2 cellular contexts compared by ENCODE assay signal in the genomic region with DNA sequence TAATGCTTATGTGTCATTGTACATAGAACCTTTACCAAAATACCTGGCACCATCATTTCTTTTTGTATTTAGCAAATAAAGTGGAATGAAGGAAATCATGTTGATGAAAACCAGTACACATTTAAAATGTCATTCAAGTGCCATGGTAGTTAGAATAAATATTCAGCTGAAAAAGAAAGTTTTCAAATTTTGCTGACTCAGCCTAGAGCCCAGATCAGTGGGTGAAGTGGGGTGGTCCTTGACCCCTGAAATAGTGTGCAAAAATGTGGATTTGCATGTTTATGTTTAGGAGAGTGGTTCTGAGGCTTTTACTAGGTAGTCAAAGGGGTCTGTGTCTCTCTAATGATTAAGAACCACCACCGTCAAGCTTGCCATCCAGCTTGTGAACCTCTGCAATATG.
TF ChIP-seq lines count a peak whose summit lies in the region.

No MANE protein-coding gene starts in this region.

TF ChIP-seq in HepG2, 621 proteins besides CTCF, POLR2A, EP300 and RAD21 (continued from another document):
- peak; percentile 96 to 98 for TF ChIP-seq MAFK (conservative IDR thresholded peaks at IDR 0.05 in 1 of 2, IDR thresholded peaks at IDR 0.05 in 1 of 2; ENCODE audit: low read length in 2 of 2)
TF ChIP-seq in HepG2: peak in this region for 2.

TF ChIP-seq in K562, 482 proteins besides CTCF, POLR2A, EP300 and RAD21 (continued from another document):
- no peak for TF ChIP-seq POLR3A (IDR thresholded peaks at IDR 0.05; ENCODE audit: borderline replicate concordance, extremely low read depth, insufficient read depth, insufficient read length)
- TF ChIP-seq FOXP1 (CRISPR knock-in tag; IDR thresholded peaks at IDR 0.05) = no peak
- TF ChIP-seq, protein P1, sequence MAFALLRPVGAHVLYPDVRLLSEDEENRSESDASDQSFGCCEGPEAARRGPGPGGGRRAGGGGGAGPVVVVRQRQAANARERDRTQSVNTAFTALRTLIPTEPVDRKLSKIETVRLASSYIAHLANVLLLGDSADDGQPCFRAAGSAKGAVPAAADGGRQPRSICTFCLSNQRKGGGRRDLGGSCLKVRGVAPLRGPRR (CRISPR knock-in tag; IDR thresholded peaks at IDR 0.05) = no peak
- TF ChIP-seq RBM39 (optimal IDR thresholded peaks at IDR 0.05; ENCODE audit: low read depth, low read length) = no peak
- no peak for TF ChIP-seq MIER1 (IDR thresholded peaks at IDR 0.05; ENCODE audit: low read depth)
- TF ChIP-seq MAFG (tag; conservative IDR thresholded peaks at IDR 0.05) = peak; percentile 81
- peak; percentile 91 for TF ChIP-seq MAFF (IDR thresholded peaks at IDR 0.05; ENCODE audit: low read length)
- TF ChIP-seq C11orf30 (IDR thresholded peaks at IDR 0.05; ENCODE audit: low read depth) = peak; percentile 79
